1 cellular context compared by ENCODE assay signal in genomic region chr12:617304-617915, GRCh38.
A peak's percentile ranks its signal among the peaks of the same experiment; 100 is the strongest.
TF ChIP-seq lines count a peak whose summit lies in the region.

No MANE protein-coding gene starts in this region.

TF ChIP-seq in HepG2, 621 proteins besides CTCF, POLR2A, EP300 and RAD21 (continued from another document and continues in another):
- TF ChIP-seq TIGD3 (CRISPR knock-in tag; IDR thresholded peaks at IDR 0.05; ENCODE audit: borderline replicate concordance) (no peak), ATF4 (CRISPR knock-in tag; IDR thresholded peaks at IDR 0.05) (peak in 1 of 2 experiments; percentile 56; a peak in 1 of 4 replicates), GABPA (IDR thresholded peaks at IDR 0.05; ENCODE audit: low read depth, low read length) (no peak), GABPA (CRISPR knock-in tag; IDR thresholded peaks at IDR 0.05; ENCODE audit: low read depth) (no peak), PAWR (CRISPR knock-in tag; IDR thresholded peaks at IDR 0.05; ENCODE audit: borderline replicate concordance) (no peak), RCOR2 (CRISPR knock-in tag; IDR thresholded peaks at IDR 0.05) (peak; percentile 87), MXD4 (CRISPR knock-in tag; IDR thresholded peaks at IDR 0.05) (0 out of 2 replicates have a peak, but pooled peaks have one; percentile 70), ISL2 (CRISPR knock-in tag; IDR thresholded peaks at IDR 0.05) (0 out of 2 replicates have a peak, but pooled peaks have one; percentile 23), HDAC2 (CRISPR knock-in tag; IDR thresholded peaks at IDR 0.05) (peak; percentile 95), ZBTB34 (CRISPR knock-in tag; IDR thresholded peaks at IDR 0.05) (peak; percentile 58; the same call in 1 of the 2 replicates), ZKSCAN8 (CRISPR knock-in tag; IDR thresholded peaks at IDR 0.05; ENCODE audit: borderline replicate concordance) (peak; percentile 64; the same call in 1 of the 2 replicates), POGZ (CRISPR knock-in tag; IDR thresholded peaks at IDR 0.05) (peak; percentile 48; the same call in 1 of the 2 replicates), KMT2A (CRISPR knock-in tag; IDR thresholded peaks at IDR 0.05) (peak; percentile 72), ZNF124 (CRISPR knock-in tag; IDR thresholded peaks at IDR 0.05) (peak; percentile 86; the same call in 1 of the 2 replicates), SMAD1 (CRISPR knock-in tag; IDR thresholded peaks at IDR 0.05; ENCODE audit: borderline replicate concordance, low read depth) (0 out of 2 replicates have a peak, but pooled peaks have one; percentile 49), ZNF280D (CRISPR knock-in tag; IDR thresholded peaks at IDR 0.05) (0 out of 2 replicates have a peak, but pooled peaks have one; percentile 32), ISX (CRISPR knock-in tag; conservative IDR thresholded peaks at IDR 0.05) (no peak), ZNF615 (CRISPR knock-in tag; IDR thresholded peaks at IDR 0.05; ENCODE audit: borderline replicate concordance) (no peak), MEIS2 (CRISPR knock-in tag; IDR thresholded peaks at IDR 0.05) (peak; percentile 67; the same call in 1 of the 2 replicates), GATAD2A (CRISPR knock-in tag; IDR thresholded peaks at IDR 0.05) (peak; percentile 95), PHF8 (CRISPR knock-in tag; IDR thresholded peaks at IDR 0.05) (peak; percentile 27; the same call in 1 of the 2 replicates), PAXIP1 (CRISPR knock-in tag; conservative IDR thresholded peaks at IDR 0.05) (peak; percentile 82), ZFY (CRISPR knock-in tag; IDR thresholded peaks at IDR 0.05) (peak; percentile 54), NBN (conservative IDR thresholded peaks at IDR 0.05) (no peak), ZNF883 (CRISPR knock-in tag; IDR thresholded peaks at IDR 0.05; ENCODE audit: not compliant biosample characterization) (peak; percentile 57), ZNF547 (CRISPR knock-in tag; IDR thresholded peaks at IDR 0.05) (no peak; the same call in 1 of the 2 replicates), NFKBIZ (CRISPR knock-in tag; IDR thresholded peaks at IDR 0.05) (0 out of 2 replicates have a peak, but pooled peaks have one; percentile 56), CREM (IDR thresholded peaks at IDR 0.05) (0 out of 2 replicates have a peak, but pooled peaks have one; percentile 22), CREM (CRISPR knock-in tag; IDR thresholded peaks at IDR 0.05) (no peak), POLR2AphosphoS5 (IDR thresholded peaks at IDR 0.05; ENCODE audit: low read depth, low read length) (peak; percentile 46; the same call in 1 of the 2 replicates), ZNF12 (CRISPR knock-in tag; IDR thresholded peaks at IDR 0.05) (peak; percentile 56; the same call in 1 of the 2 replicates), BCLAF1 (IDR thresholded peaks at IDR 0.05) (no peak)
- TF ChIP-seq, protein P1, sequence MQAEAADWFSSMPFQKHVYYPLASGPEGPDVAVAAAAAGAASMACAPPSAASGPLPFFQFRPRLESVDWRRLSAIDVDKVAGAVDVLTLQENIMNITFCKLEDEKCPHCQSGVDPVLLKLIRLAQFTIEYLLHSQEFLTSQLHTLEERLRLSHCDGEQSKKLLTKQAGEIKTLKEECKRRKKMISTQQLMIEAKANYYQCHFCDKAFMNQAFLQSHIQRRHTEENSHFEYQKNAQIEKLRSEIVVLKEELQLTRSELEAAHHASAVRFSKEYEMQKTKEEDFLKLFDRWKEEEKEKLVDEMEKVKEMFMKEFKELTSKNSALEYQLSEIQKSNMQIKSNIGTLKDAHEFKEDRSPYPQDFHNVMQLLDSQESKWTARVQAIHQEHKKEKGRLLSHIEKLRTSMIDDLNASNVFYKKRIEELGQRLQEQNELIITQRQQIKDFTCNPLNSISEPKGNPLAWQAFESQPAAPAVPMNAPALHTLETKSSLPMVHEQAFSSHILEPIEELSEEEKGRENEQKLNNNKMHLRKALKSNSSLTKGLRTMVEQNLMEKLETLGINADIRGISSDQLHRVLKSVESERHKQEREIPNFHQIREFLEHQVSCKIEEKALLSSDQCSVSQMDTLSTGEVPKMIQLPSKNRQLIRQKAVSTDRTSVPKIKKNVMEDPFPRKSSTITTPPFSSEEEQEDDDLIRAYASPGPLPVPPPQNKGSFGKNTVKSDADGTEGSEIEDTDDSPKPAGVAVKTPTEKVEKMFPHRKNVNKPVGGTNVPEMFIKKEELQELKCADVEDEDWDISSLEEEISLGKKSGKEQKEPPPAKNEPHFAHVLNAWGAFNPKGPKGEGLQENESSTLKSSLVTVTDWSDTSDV (CRISPR knock-in tag; IDR thresholded peaks at IDR 0.05): no peak
- TF ChIP-seq, protein P2, sequence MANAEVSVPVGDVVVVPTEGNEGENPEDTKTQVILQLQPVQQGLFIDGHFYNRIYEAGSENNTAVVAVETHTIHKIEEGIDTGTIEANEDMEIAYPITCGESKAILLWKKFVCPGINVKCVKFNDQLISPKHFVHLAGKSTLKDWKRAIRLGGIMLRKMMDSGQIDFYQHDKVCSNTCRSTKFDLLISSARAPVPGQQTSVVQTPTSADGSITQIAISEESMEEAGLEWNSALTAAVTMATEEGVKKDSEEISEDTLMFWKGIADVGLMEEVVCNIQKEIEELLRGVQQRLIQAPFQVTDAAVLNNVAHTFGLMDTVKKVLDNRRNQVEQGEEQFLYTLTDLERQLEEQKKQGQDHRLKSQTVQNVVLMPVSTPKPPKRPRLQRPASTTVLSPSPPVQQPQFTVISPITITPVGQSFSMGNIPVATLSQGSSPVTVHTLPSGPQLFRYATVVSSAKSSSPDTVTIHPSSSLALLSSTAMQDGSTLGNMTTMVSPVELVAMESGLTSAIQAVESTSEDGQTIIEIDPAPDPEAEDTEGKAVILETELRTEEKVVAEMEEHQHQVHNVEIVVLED (CRISPR knock-in tag; IDR thresholded peaks at IDR 0.05; ENCODE audit: borderline replicate concordance): 0 out of 2 replicates have a peak, but pooled peaks have one; percentile 57
- TF ChIP-seq, protein P3, sequence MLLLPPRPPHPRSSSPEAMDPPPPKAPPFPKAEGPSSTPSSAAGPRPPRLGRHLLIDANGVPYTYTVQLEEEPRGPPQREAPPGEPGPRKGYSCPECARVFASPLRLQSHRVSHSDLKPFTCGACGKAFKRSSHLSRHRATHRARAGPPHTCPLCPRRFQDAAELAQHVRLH (CRISPR knock-in tag; IDR thresholded peaks at IDR 0.05; ENCODE audit: borderline replicate concordance, low read depth): peak; percentile 75; the same call in 1 of the 2 replicates
- TF ChIP-seq, protein P4, sequence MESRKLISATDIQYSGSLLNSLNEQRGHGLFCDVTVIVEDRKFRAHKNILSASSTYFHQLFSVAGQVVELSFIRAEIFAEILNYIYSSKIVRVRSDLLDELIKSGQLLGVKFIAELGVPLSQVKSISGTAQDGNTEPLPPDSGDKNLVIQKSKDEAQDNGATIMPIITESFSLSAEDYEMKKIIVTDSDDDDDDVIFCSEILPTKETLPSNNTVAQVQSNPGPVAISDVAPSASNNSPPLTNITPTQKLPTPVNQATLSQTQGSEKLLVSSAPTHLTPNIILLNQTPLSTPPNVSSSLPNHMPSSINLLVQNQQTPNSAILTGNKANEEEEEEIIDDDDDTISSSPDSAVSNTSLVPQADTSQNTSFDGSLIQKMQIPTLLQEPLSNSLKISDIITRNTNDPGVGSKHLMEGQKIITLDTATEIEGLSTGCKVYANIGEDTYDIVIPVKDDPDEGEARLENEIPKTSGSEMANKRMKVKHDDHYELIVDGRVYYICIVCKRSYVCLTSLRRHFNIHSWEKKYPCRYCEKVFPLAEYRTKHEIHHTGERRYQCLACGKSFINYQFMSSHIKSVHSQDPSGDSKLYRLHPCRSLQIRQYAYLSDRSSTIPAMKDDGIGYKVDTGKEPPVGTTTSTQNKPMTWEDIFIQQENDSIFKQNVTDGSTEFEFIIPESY (CRISPR knock-in tag; IDR thresholded peaks at IDR 0.05): peak; percentile 28; the same call in 1 of the 2 replicates
